In the genomic region with DNA sequence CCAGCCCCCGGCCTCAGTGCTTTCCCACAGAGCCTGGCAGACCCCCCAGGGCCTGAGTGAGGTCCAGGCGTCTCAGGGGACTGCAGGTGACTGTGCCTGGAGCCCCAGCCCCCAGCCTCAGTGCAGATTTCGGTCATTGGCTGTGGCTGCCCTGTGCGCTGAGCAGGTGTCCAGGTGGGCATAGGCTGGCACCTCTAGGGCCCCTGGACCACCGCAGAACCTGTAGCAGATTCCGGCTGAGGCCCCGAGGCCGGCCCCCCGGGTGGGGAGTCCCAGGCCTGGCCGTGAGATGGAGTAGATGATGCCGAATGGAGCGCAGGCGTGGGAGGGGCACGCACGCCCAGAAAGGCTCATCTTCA, we compare ENCODE assay signal across 1 cellular context.
TF ChIP-seq lines count a peak whose summit lies in the region.

No MANE protein-coding gene starts in this region.

TF ChIP-seq in IMR-90, 13 proteins besides CTCF, POLR2A, EP300 and RAD21:
- TF ChIP-seq RCOR1 (IDR thresholded peaks at IDR 0.05; ENCODE audit: insufficient replicate concordance, low read length) (no peak), FOS (IDR thresholded peaks at IDR 0.05; ENCODE audit: low read depth, low read length) (no peak), BHLHE40 (IDR thresholded peaks at IDR 0.05; ENCODE audit: low read depth, low read length) (no peak), MXI1 (IDR thresholded peaks at IDR 0.05; ENCODE audit: borderline replicate concordance, low read depth, low read length) (no peak), CEBPB (IDR thresholded peaks at IDR 0.05; ENCODE audit: low read depth, low read length) (no peak), RFX5 (IDR thresholded peaks at IDR 0.05; ENCODE audit: low read depth, low read length) (no peak), CHD1 (IDR thresholded peaks at IDR 0.05; ENCODE audit: low read depth, low read length) (no peak), NFE2L2 (IDR thresholded peaks at IDR 0.05; ENCODE audit: low read depth, low read length) (no peak), SMC3 (IDR thresholded peaks at IDR 0.05; ENCODE audit: low read depth, low read length) (no peak), MAFK (IDR thresholded peaks at IDR 0.05; ENCODE audit: low read depth, low read length) (no peak), MAZ (IDR thresholded peaks at IDR 0.05; ENCODE audit: borderline replicate concordance, low read depth, low read length) (no peak)
- TF ChIP-seq, protein P1, sequence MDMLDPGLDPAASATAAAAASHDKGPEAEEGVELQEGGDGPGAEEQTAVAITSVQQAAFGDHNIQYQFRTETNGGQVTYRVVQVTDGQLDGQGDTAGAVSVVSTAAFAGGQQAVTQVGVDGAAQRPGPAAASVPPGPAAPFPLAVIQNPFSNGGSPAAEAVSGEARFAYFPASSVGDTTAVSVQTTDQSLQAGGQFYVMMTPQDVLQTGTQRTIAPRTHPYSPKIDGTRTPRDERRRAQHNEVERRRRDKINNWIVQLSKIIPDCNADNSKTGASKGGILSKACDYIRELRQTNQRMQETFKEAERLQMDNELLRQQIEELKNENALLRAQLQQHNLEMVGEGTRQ (IDR thresholded peaks at IDR 0.05; ENCODE audit: low read depth, low read length) = no peak
- TF ChIP-seq, protein P2, sequence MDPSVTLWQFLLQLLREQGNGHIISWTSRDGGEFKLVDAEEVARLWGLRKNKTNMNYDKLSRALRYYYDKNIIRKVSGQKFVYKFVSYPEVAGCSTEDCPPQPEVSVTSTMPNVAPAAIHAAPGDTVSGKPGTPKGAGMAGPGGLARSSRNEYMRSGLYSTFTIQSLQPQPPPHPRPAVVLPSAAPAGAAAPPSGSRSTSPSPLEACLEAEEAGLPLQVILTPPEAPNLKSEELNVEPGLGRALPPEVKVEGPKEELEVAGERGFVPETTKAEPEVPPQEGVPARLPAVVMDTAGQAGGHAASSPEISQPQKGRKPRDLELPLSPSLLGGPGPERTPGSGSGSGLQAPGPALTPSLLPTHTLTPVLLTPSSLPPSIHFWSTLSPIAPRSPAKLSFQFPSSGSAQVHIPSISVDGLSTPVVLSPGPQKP (IDR thresholded peaks at IDR 0.05; ENCODE audit: borderline replicate concordance, low read depth, low read length) = no peak
